1 cellular context compared by ENCODE assay signal in the genomic region with DNA sequence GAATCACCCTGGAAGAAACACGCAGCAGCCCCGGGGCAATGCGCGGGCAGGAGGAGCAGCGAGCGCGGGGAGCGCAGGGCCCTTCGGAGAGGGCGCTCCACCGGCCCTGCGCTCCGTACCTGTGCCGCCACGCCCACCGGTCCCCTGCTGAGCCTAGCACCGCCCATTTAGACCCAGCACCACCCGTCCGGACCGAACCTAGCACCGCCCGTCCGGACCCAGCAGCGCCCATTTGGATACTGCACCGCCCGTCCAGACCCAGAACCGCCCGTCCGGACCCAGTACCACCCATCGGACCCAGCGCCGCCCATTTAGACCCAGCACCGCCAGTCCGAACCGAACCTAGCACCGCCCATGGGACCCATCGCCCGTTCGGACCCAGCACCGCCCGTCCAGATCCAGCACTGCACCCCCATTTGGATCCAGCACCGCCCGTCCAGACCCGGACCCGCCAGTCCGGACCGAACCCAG.
A peak's percentile ranks its signal among the peaks of the same experiment; 100 is the strongest.
TF ChIP-seq lines count a peak whose summit lies in the region.

No MANE protein-coding gene starts in this region.

TF ChIP-seq in GM12878, 131 proteins besides CTCF, POLR2A, EP300 and RAD21 (continued from another document):
- TF ChIP-seq, protein P1, sequence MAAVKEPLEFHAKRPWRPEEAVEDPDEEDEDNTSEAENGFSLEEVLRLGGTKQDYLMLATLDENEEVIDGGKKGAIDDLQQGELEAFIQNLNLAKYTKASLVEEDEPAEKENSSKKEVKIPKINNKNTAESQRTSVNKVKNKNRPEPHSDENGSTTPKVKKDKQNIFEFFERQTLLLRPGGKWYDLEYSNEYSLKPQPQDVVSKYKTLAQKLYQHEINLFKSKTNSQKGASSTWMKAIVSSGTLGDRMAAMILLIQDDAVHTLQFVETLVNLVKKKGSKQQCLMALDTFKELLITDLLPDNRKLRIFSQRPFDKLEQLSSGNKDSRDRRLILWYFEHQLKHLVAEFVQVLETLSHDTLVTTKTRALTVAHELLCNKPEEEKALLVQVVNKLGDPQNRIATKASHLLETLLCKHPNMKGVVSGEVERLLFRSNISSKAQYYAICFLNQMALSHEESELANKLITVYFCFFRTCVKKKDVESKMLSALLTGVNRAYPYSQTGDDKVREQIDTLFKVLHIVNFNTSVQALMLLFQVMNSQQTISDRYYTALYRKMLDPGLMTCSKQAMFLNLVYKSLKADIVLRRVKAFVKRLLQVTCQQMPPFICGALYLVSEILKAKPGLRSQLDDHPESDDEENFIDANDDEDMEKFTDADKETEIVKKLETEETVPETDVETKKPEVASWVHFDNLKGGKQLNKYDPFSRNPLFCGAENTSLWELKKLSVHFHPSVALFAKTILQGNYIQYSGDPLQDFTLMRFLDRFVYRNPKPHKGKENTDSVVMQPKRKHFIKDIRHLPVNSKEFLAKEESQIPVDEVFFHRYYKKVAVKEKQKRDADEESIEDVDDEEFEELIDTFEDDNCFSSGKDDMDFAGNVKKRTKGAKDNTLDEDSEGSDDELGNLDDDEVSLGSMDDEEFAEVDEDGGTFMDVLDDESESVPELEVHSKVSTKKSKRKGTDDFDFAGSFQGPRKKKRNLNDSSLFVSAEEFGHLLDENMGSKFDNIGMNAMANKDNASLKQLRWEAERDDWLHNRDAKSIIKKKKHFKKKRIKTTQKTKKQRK (IDR thresholded peaks at IDR 0.05; ENCODE audit: low read depth, low read length): no peak
- TF ChIP-seq DPF2 (IDR thresholded peaks at IDR 0.05): 0 out of 2 replicates have a peak, but pooled peaks have one; percentile 7
- TF ChIP-seq, protein P2, sequence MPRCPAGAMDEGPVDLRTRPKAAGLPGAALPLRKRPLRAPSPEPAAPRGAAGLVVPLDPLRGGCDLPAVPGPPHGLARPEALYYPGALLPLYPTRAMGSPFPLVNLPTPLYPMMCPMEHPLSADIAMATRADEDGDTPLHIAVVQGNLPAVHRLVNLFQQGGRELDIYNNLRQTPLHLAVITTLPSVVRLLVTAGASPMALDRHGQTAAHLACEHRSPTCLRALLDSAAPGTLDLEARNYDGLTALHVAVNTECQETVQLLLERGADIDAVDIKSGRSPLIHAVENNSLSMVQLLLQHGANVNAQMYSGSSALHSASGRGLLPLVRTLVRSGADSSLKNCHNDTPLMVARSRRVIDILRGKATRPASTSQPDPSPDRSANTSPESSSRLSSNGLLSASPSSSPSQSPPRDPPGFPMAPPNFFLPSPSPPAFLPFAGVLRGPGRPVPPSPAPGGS (IDR thresholded peaks at IDR 0.05; ENCODE audit: borderline replicate concordance, insufficient read depth, low read depth, low read length, poor library complexity, severe bottlenecking): no peak
- TF ChIP-seq, protein P3, sequence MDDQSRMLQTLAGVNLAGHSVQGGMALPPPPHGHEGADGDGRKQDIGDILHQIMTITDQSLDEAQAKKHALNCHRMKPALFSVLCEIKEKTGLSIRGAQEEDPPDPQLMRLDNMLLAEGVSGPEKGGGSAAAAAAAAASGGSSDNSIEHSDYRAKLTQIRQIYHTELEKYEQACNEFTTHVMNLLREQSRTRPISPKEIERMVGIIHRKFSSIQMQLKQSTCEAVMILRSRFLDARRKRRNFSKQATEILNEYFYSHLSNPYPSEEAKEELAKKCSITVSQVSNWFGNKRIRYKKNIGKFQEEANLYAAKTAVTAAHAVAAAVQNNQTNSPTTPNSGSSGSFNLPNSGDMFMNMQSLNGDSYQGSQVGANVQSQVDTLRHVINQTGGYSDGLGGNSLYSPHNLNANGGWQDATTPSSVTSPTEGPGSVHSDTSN (IDR thresholded peaks at IDR 0.05; ENCODE audit: insufficient replicate concordance, low read depth, low read length): no peak
- no peak for TF ChIP-seq NBN (IDR thresholded peaks at IDR 0.05)
- no peak for TF ChIP-seq RUNX3 (IDR thresholded peaks at IDR 0.05; ENCODE audit: low read length)
- no peak for TF ChIP-seq IKZF1 (conservative IDR thresholded peaks at IDR 0.05)
- TF ChIP-seq POLR2AphosphoS2 (IDR thresholded peaks at IDR 0.05; ENCODE audit: low read depth, low read length): no peak
- TF ChIP-seq MTA3 (IDR thresholded peaks at IDR 0.05; ENCODE audit: borderline replicate concordance, low read length): no peak
TF ChIP-seq in GM12878: peak in this region for 2.
